ENCODE assay signal across 28 cellular contexts in genomic region chr18:68642003-68642402, GRCh38.
A peak's percentile ranks its signal among the peaks of the same experiment; 100 is the strongest.
DNase-seq lines count a peak whose midpoint lies in the region; ATAC-seq, FAIRE-seq and TF ChIP-seq lines count a peak whose summit lies in the region.
"Had no signal": no experiment of that assay in that cellular context is flagged by ENCODE, and none has a peak within 500 bp of the region (broad histone marks: within the 10 kb centered on the region; RNA-seq: fewer than 3 reads in every experiment).

No MANE protein-coding gene starts in this region.

- FAIRE-seq in GM19239 (lab: Jason Lieb, UNC): no peak
- FAIRE-seq: GM12891 had no signal

- H3K27me3 Mint-ChIP-seq in HFFc6 (ENCODE audit: insufficient read depth) (no peaks in the 10 kb centered on the region), type B pancreatic cell (no peaks in the 10 kb centered on the region)

- H3K36me3 ChIP-seq in heart right ventricle: no peaks in the 10 kb centered on the region
- H3K36me3 ChIP-seq: BE2C, MG63 had no signal

- peaks cover 0 to 11% (median 0%) of the 10 kb centered on the region in 11 donors for H3K9me3 ChIP-seq in heart right ventricle
- H3K9me3 ChIP-seq: BE2C, MG63 had no signal

- peak; percentile 84 for ATAC-seq in GM18517 (IDR thresholded peaks at IDR 0.05; ENCODE audit: unreplicated experiment)
- peak; percentile 67 for ATAC-seq in GM21576 (IDR thresholded peaks at IDR 0.05; ENCODE audit: unreplicated experiment)
- peak; percentile 92 for ATAC-seq in HG02588 (IDR thresholded peaks at IDR 0.05; ENCODE audit: unreplicated experiment)
- peak; percentile 83 for ATAC-seq in HG03135 (IDR thresholded peaks at IDR 0.05; ENCODE audit: unreplicated experiment)
- no peak for ATAC-seq in heart right ventricle
- ATAC-seq: HCT116, Panc1 had no signal

- H3K27me3 ChIP-seq in heart right ventricle: peaks cover 0 to 3% (median 0%) of the 10 kb centered on the region in 7 donors
- H3K27me3 ChIP-seq: BE2C, MG63 had no signal

- H3K4me3 Mint-ChIP-seq in HFFc6 (no peak overlapping the region), type B pancreatic cell (no peak overlapping the region)
- H3K4me3 Mint-ChIP-seq: CD14-positive monocyte; CD8-positive, alpha-beta memory T cell had no signal

- no peak overlapping the region for H3K27ac Mint-ChIP-seq in HFFc6
- H3K27ac Mint-ChIP-seq in type B pancreatic cell: no peak overlapping the region
- H3K27ac Mint-ChIP-seq: CD14-positive monocyte; CD8-positive, alpha-beta memory T cell had no signal

- H3K9me3 Mint-ChIP-seq in HFFc6: peaks cover 8% of the 10 kb centered on the region; the same call in 1 of the 2 replicates
- no peaks in the 10 kb centered on the region for H3K9me3 Mint-ChIP-seq in type B pancreatic cell

- H3K36me3 Mint-ChIP-seq in HFFc6 (ENCODE audit: low read depth) (peaks cover 8% of the 10 kb centered on the region), type B pancreatic cell (no peaks in the 10 kb centered on the region)
- H3K36me3 Mint-ChIP-seq: CD14-positive monocyte; CD8-positive, alpha-beta memory T cell had no signal

- DNase-seq in HFFc6 (no peak), type B pancreatic cell (ENCODE audit: extremely low spot score, unreplicated experiment) (no peak), heart right ventricle (no peak), GM19239 (ENCODE audit: insufficient read length, low spot score) (no peak)
- DNase-seq: ACHN; BE2C; CD8-positive, alpha-beta memory T cell; DMS 273 treated with DMSO at 0.1 percent for 48 hours; DMS79 treated with DMSO at 0.1 percent for 48 hours; GF-D8; KBM-7; MG63; NCI-H1417; NCI-H1694; NCI-H2029 treated with DMSO at 0.1 percent for 48 hours; NCI-H446 treated with DMSO at 0.1 percent for 48 hours; NCI-H526; SHP77 had no signal

- WGBS in heart right ventricle, 2 donors: 70 to 83% methylated on average over 3 of the region's 3 CpGs

- H3K27ac ChIP-seq in heart right ventricle: no peak overlapping the region
- H3K27ac ChIP-seq: 22Rv1, RWPE1 had no signal

- H3K4me1 Mint-ChIP-seq in HFFc6 (ENCODE audit: low read depth) (peaks cover 8% of the 10 kb centered on the region; the same call in 1 of the 2 replicates), type B pancreatic cell (ENCODE audit: unreplicated experiment) (no peaks in the 10 kb centered on the region)
- H3K4me1 Mint-ChIP-seq: CD14-positive monocyte; CD8-positive, alpha-beta memory T cell had no signal

- no peak overlapping the region for H3K4me3 ChIP-seq in heart right ventricle
- H3K4me3 ChIP-seq: MG63 had no signal

- TF ChIP-seq CTCF in HFFc6 (IDR thresholded peaks at IDR 0.05) (no peak), type B pancreatic cell (conservative IDR thresholded peaks at IDR 0.05) (no peak), heart right ventricle (IDR thresholded peaks at IDR 0.05) (no peak)

- intact Hi-C loops in heart right ventricle (cut with DNase I): no loop called here

- no peaks in the 10 kb centered on the region for H3K4me1 ChIP-seq in heart right ventricle

Comparison
In these comparisons a context has a peak if more than half of its experiments do, and no peak if none do; other contexts are left out.
1. ATAC-seq: peak in GM18517 (single experiment), GM21576 (single experiment), HG02588 (single experiment) and HG03135 (single experiment); none in heart right ventricle (0 of 8).